ENCODE assay signal across 14 cellular contexts in genomic region chr1:204885288-204885711, GRCh38. TPM values are rescaled to one million over a fixed set of nuclear protein-coding genes. Genes with fewer than 3 reads are reported as not detected.
DNase-seq lines count a peak whose midpoint lies in the region; FAIRE-seq and TF ChIP-seq lines count a peak whose summit lies in the region.
"Had no signal": no experiment of that assay in that cellular context is flagged by ENCODE, and none has a peak within 500 bp of the region (broad histone marks: within the 10 kb centered on the region; RNA-seq: fewer than 3 reads in every experiment).

No MANE protein-coding gene starts in this region.

- no peaks in the 10 kb centered on the region for H3K27me3 ChIP-seq in small intestine (ENCODE audit: control insufficient read depth in 2 of 2, insufficient read depth in 2 of 2, low read length in 2 of 2)

- no peaks in the 10 kb centered on the region for H3K9me3 ChIP-seq in kidney (ENCODE audit: control insufficient read depth in 1 of 2, low read length in 2 of 2)
- no peaks in the 10 kb centered on the region for H3K9me3 ChIP-seq in small intestine (ENCODE audit: control insufficient read depth, low read depth)
- H3K9me3 ChIP-seq: left lung had no signal

- intact Hi-C loops in kidney (cut with DNase I), result no loop called here

- H3K4me1 ChIP-seq in kidney (ENCODE audit: control insufficient read depth in 1 of 2, insufficient read depth in 1 of 2, low read depth in 1 of 2, low read length in 2 of 2) (peaks cover 17 to 25% of the 10 kb centered on the region in 2 donors), small intestine (ENCODE audit: control insufficient read depth in 2 of 2, insufficient read depth in 1 of 2, low read depth in 1 of 2, low read length in 1 of 2) (no peaks in the 10 kb centered on the region)

- peak in 8 of 14 donors; percentile 19 to 65 (median 46) for DNase-seq in C1 segment of cervical spinal cord (lab: John Stamatoyannopoulos, UW)
- peak; percentile 48 to 75 for DNase-seq in cardiac fibroblast (ENCODE audit: low read depth in 2 of 2)
- no peak for DNase-seq in kidney
- peak; percentile 52 for DNase-seq in small intestine
- no peak for DNase-seq in cerebellum (ENCODE audit: low spot score)
- no peak for DNase-seq in SW 1271 (lab: John Stamatoyannopoulos, UW)
- DNase-seq in T-helper 9 cell, result no peak
- DNase-seq in NCI-H345 (lab: John Stamatoyannopoulos, UW), result no peak
- DNase-seq: activated CD4-positive, alpha-beta memory T cell treated with anti-CD3 and anti-CD28 coated beads for 36 hours; activated naive CD8-positive, alpha-beta T cell treated with anti-CD3 and anti-CD28 coated beads, Interleukin-2, amount 10 ng/mL, durations not matched to agents 7 days and 5 days; left lung; NCI-H526 treated with DMSO at 0.1 percent for 48 hours had no signal

- H3K36me3 ChIP-seq in kidney (ENCODE audit: control insufficient read depth in 1 of 2, insufficient read depth in 2 of 2, low read length in 2 of 2) (no peaks in the 10 kb centered on the region), small intestine (ENCODE audit: control insufficient read depth in 2 of 2, insufficient read depth in 2 of 2, low read length in 2 of 2) (no peaks in the 10 kb centered on the region)
- H3K36me3 ChIP-seq: left lung had no signal

- no peak overlapping the region for H3K4me3 ChIP-seq in cardiac fibroblast (replicated peaks in 1 of 2; ENCODE audit: low read depth in 2 of 2, low read length in 2 of 2)
- peak overlapping the region in 1 of 2 donors; percentile 27 for H3K4me3 ChIP-seq in kidney (ENCODE audit: low read length in 2 of 2)
- no peak overlapping the region for H3K4me3 ChIP-seq in small intestine (ENCODE audit: low read depth in 1 of 2, low read length in 2 of 2)
- H3K4me3 ChIP-seq: left lung, smooth muscle cell had no signal

- FAIRE-seq in kidney (lab: Jason Lieb, UNC), result peak; percentile 19
- no peak for FAIRE-seq in small intestine (lab: Jason Lieb, UNC)

- no peak for TF ChIP-seq CTCF in cardiac fibroblast (IDR thresholded peaks at IDR 0.05; ENCODE audit: low read depth, low read length)
- TF ChIP-seq CTCF in kidney (IDR thresholded peaks at IDR 0.05; ENCODE audit: borderline replicate concordance, extremely low read depth, insufficient read depth), result no peak

- H3K27ac ChIP-seq in kidney (ENCODE audit: low read depth in 2 of 2, low read length in 2 of 2) (peak overlapping the region; percentile 60 to 78), small intestine (ENCODE audit: low read depth in 1 of 2, low read length in 1 of 2) (peak overlapping the region in 1 of 2 donors; percentile 64)
- H3K27ac ChIP-seq: epithelial cell of prostate, left lung had no signal

- no peak overlapping the region for H3K9ac ChIP-seq in kidney (ENCODE audit: low read length in 2 of 2)

- 7 to 33% (median 20%) methylated on average over 4 of the region's 4 CpGs for WGBS in small intestine, 3 donors

RNA-seq across cellular contexts. Expression of gene NFASC, which starts 14.6 kb away (rescaled TPM):
- total RNA-seq in kidney (29.9 TPM), cerebellum (61.4 TPM)
- polyA plus RNA-seq in kidney (ENCODE audit: insufficient read depth, low read depth, low replicate concordance) (23.2 TPM), small intestine (1 to 10 TPM in 2 of 3 donors, under 1 TPM in 1; 0.22 to 5.8 (median 1.4) TPM)

Comparison
In these comparisons a context has a peak if more than half of its experiments do, and no peak if none do; other contexts are left out.
1. DNase-seq: peak in C1 segment of cervical spinal cord (8 of 14), cardiac fibroblast (2 of 2) and small intestine (single experiment); none in kidney (single experiment), cerebellum (single experiment), SW 1271 (0 of 2), T-helper 9 cell (single experiment) and NCI-H345 (single experiment).